In genomic region chrX:118346258-118347094, GRCh38 we compare ENCODE assay signal across 8 cellular contexts. TPM values are rescaled to one million over a fixed set of nuclear protein-coding genes. Genes with fewer than 3 reads are reported as not detected.
DNase-seq lines count a peak whose midpoint lies in the region; ATAC-seq and TF ChIP-seq lines count a peak whose summit lies in the region.

No MANE protein-coding gene starts in this region.

- in situ Hi-C loops in mammary epithelial cell (cut with MboI; ENCODE audit: low sequenced_read_pairs in 2 of 2) = no loop called here

- WGBS in mammary epithelial cell (ENCODE audit: low coverage, missing lambda C conversion rate) = 32% methylated on average over 13 of the region's 51 CpGs

- H3K9ac ChIP-seq in mammary epithelial cell (ENCODE audit: insufficient read depth, low read length) = peak overlapping the region; percentile 68

- CTCF ChIA-PET in mammary epithelial cell (lab: Charles Lee; ENCODE audit: low non-redundant PET) = no interaction called here

- H3K79me2 ChIP-seq in mammary epithelial cell (ENCODE audit: insufficient read depth, low read length) = peaks cover 53% of the 10 kb centered on the region

- DNase-seq in Daoy (ENCODE audit: low read depth) = peak; percentile 15
- no peak for DNase-seq in LNCaP clone FGC (ENCODE audit: low read depth)
- DNase-seq in WERI-Rb-1 = peak; percentile 53
- peak; percentile 14 for DNase-seq in mammary epithelial cell
- peak; percentile 50 to 57 for DNase-seq in left colon
- peak; percentile 51 for DNase-seq in stimulated activated CD4-positive, alpha-beta T cell treated with anti-CD3 and anti-CD28 coated beads, Interleukin-4, amount 100 ng/mL, for 1 hour
- DNase-seq in DMS153 treated with DMSO at 0.1 percent for 48 hours (lab: John Stamatoyannopoulos, UW; ENCODE audit: unreplicated experiment) = no peak

- H3K27ac ChIP-seq in WERI-Rb-1 (peak overlapping the region; percentile 81), mammary epithelial cell (ENCODE audit: insufficient read depth, low read depth, low read length) (peak overlapping the region; percentile 62)

- H3K4me3 ChIP-seq in LNCaP clone FGC (ENCODE audit: low read depth, low read length) (peak overlapping the region; percentile 81), WERI-Rb-1 (ENCODE audit: low read depth, low read length) (peak overlapping the region; percentile 78), mammary epithelial cell (replicated peaks in 1 of 3; ENCODE audit: insufficient read depth in 1 of 3, low read depth in 2 of 3, low read length in 3 of 3) (peak overlapping the region; percentile 62 to 74 (median 68))

- TF ChIP-seq CTCF in LNCaP clone FGC (IDR thresholded peaks at IDR 0.05; ENCODE audit: control insufficient read depth, extremely low read depth, insufficient read depth) = no peak
- no peak for TF ChIP-seq CTCF in WERI-Rb-1 (IDR thresholded peaks at IDR 0.05; ENCODE audit: low read depth, low read length)
- no peak for TF ChIP-seq CTCF in mammary epithelial cell (conservative IDR thresholded peaks at IDR 0.05 in 1 of 2, IDR thresholded peaks at IDR 0.05 in 1 of 2; ENCODE audit: extremely low read depth in 1 of 2, insufficient read depth in 1 of 2, low read depth in 1 of 2, low read length in 2 of 2)

- TSS peak; percentile 34 for BruUV-seq in mammary epithelial cell (replicated peaks; lab: Mats Ljungman, UMichigan)

- H4K20me1 ChIP-seq in mammary epithelial cell (ENCODE audit: insufficient read depth, low read length) = no peaks in the 10 kb centered on the region

- H3K9me3 ChIP-seq in WERI-Rb-1 (ENCODE audit: severe bottlenecking) (no peaks in the 10 kb centered on the region), mammary epithelial cell (replicated peaks; ENCODE audit: insufficient read depth, low read length) (no peaks in the 10 kb centered on the region)

- H3K4me1 ChIP-seq in mammary epithelial cell (ENCODE audit: insufficient read depth, low read length) = peaks cover 7% of the 10 kb centered on the region

- no peaks in the 10 kb centered on the region for H3K36me3 ChIP-seq in WERI-Rb-1
- H3K36me3 ChIP-seq in mammary epithelial cell (ENCODE audit: insufficient read depth, low read length) = no peaks in the 10 kb centered on the region

- ATAC-seq in GM21723 (IDR thresholded peaks at IDR 0.05; ENCODE audit: unreplicated experiment) (peak; percentile 35), left colon (peak; percentile 35)

- peak overlapping the region; percentile 70 for H3K4me2 ChIP-seq in mammary epithelial cell (ENCODE audit: insufficient read depth, low read depth, low read length)

- intact Hi-C loops in mammary epithelial cell (cut with micrococcal nuclease) = loop anchor here (5.0 kb wide), 2 partner anchors 41 to 86 kb away; no protein-coding TSS in a partner anchor
- intact Hi-C loops in left colon (cut with DNase I, micrococcal nuclease) = no loop called here

- dilution Hi-C loops in mammary epithelial cell (cut with HindIII; ENCODE audit: low sequenced_read_pairs) = no loop called here

- H2AFZ ChIP-seq in mammary epithelial cell (ENCODE audit: low read depth, low read length) = peak overlapping the region; percentile 72

- H3K27me3 ChIP-seq in WERI-Rb-1 (ENCODE audit: insufficient read depth, low read depth, severe bottlenecking) (peaks cover 2% of the 10 kb centered on the region), mammary epithelial cell (ENCODE audit: insufficient read depth, low read length) (no peaks in the 10 kb centered on the region)

RNA-seq across cellular contexts. Expression of gene WDR44, which starts 0.6 kb away (rescaled TPM):
- total RNA-seq in Daoy (2014; rRNA removed; shearing (Covaris generic)) = 10.1 and 12.4 TPM in 2 replicates
- 10 to 100 TPM; 18.9 to 23.7 TPM for total RNA-seq in mammary epithelial cell
- polyA plus RNA-seq in mammary epithelial cell = 11.3 TPM
- polyA minus RNA-seq in mammary epithelial cell = 9.5 TPM
- total RNA-seq in left colon = 10 to 100 TPM; 10.8 to 13.8 TPM

Comparison
In these comparisons a context has a peak if more than half of its experiments do, and no peak if none do; other contexts are left out.
1. DNase-seq: peak in Daoy (single experiment), WERI-Rb-1 (single experiment), mammary epithelial cell (single experiment), left colon (2 of 2) and stimulated activated CD4-positive, alpha-beta T cell treated with anti-CD3 and anti-CD28 coated beads, Interleukin-4, amount 100 ng/mL, for 1 hour (single experiment); none in LNCaP clone FGC (single experiment) and DMS153 treated with DMSO at 0.1 percent for 48 hours (single experiment).
2. Peak in every context shown above with its lines, with median percentiles within 50 percentile points of each other: H3K4me3 ChIP-seq.